Comparison of ENCODE assay signal across 8 cellular contexts in the genomic region with DNA sequence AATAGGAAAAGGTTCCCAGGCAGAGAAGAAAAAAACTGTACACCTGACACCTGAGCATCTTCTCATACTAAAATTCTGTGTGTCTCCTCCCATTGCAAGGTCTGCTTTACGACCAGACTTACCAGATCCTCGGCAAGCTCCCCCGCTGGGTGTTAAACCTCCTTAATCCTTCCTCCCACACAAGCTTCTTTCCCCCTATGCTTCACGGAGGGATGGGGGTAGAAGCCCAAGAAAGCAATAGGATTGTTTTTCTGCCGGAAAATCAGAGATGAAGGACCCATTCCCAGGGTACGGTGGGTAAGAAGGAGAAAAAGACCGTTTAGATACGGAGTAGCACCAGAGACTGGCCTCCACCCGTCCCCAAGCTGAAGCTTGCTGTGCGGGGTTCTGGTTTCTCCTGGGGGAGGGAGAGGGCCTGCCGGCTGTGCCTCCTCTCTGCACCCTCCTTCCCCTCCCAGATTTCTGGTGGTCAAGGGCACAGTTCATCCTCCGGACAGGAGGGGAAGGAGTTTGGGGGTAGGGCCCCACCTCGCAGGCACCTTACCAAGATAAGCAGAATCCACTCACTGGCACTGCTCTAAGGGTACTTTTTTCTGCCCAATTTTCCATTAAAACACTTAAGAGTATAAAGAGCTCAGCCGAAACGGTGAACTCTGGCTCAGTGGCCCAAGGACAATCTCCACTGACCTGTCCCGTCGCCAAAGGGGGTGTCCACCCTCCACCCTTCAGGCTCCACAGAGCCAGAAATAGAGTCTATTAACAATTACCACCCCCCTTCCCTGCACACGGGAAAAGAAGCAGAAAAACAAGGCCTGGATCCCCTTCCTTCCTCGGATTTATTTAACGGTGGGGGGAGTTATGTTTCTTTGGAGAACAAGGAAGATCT. TPM values are rescaled to one million over a fixed set of nuclear protein-coding genes. Genes with fewer than 3 reads are reported as not detected.
DNase-seq lines count a peak whose midpoint lies in the region; ATAC-seq, FAIRE-seq and TF ChIP-seq lines count a peak whose summit lies in the region.

No MANE protein-coding gene starts in this region.

- no peaks in the 10 kb centered on the region for H3K36me3 ChIP-seq in pancreas

- peaks cover 5 to 17% (median 13%) of the 10 kb centered on the region in 3 donors for H3K4me1 ChIP-seq in pancreas

- no peaks in the 10 kb centered on the region for H3K27me3 Mint-ChIP-seq in activated T-cell treated with anti-CD3 and anti-CD28 coated beads, Interleukin-2, amount 50 U/mL, for 4 hours (ENCODE audit: low read depth)

- peak overlapping the region; percentile 97 for H3K4me3 Mint-ChIP-seq in activated T-cell treated with anti-CD3 and anti-CD28 coated beads, Interleukin-2, amount 50 U/mL, for 4 hours

- peak overlapping the region; percentile 100 for H3K4me3 ChIP-seq in fibroblast of villous mesenchyme (ENCODE audit: low read depth, low read length)
- peak overlapping the region; percentile 65 to 98 (median 91) for H3K4me3 ChIP-seq in pancreas

- no peaks in the 10 kb centered on the region for H3K27me3 ChIP-seq in pancreas

- DNase-seq in DMS79 treated with DMSO at 0.1 percent for 48 hours (lab: John Stamatoyannopoulos, UW) (peak; percentile 30), DMS79 (lab: John Stamatoyannopoulos, UW) (no peak), NCI-H2107 treated with DMSO at 0.1 percent for 48 hours (lab: John Stamatoyannopoulos, UW; ENCODE audit: unreplicated experiment) (peak; percentile 73), fibroblast of villous mesenchyme (ENCODE audit: low read depth) (peak; percentile 44), pancreas (peak in 5 of 6 donors; percentile 29 to 61 (median 49))
- DNase-seq in activated T-cell treated with anti-CD3 and anti-CD28 coated beads, Interleukin-2, amount 50 U/mL, for 4 hours: no peak

- 0% methylated on average over 20 of the region's 20 CpGs for WGBS in pancreas, 2 donors

- H3K9me3 Mint-ChIP-seq in activated T-cell treated with anti-CD3 and anti-CD28 coated beads, Interleukin-2, amount 50 U/mL, for 4 hours: no peaks in the 10 kb centered on the region

- peak overlapping the region; percentile 96 to 100 (median 99) for H3K27ac ChIP-seq in pancreas

- H3K4me1 Mint-ChIP-seq in activated T-cell treated with anti-CD3 and anti-CD28 coated beads, Interleukin-2, amount 50 U/mL, for 4 hours (ENCODE audit: low read depth): peaks cover 22% of the 10 kb centered on the region

- no peak for FAIRE-seq in pancreas (lab: Jason Lieb, UNC)

- no peak for ATAC-seq in activated T-cell treated with anti-CD3 and anti-CD28 coated beads, Interleukin-2, amount 50 U/mL, for 4 hours
- ATAC-seq in pancreas: no peak
- no peak for ATAC-seq in GM18861 (IDR thresholded peaks at IDR 0.05; ENCODE audit: unreplicated experiment)
- ATAC-seq in HG02642 (IDR thresholded peaks at IDR 0.05; ENCODE audit: poor library complexity, unreplicated experiment): no peak

- TF ChIP-seq CTCF in fibroblast of villous mesenchyme (IDR thresholded peaks at IDR 0.05; ENCODE audit: insufficient read depth, low read depth, low read length): no peak
- no peak for TF ChIP-seq CTCF in pancreas (IDR thresholded peaks at IDR 0.05)

- H3K36me3 Mint-ChIP-seq in activated T-cell treated with anti-CD3 and anti-CD28 coated beads, Interleukin-2, amount 50 U/mL, for 4 hours (ENCODE audit: insufficient read depth): peaks cover 9% of the 10 kb centered on the region

- intact Hi-C loops in pancreas (cut with DNase I): loop anchor here in 1 of 3 donors (5.0 kb wide), 1 partner anchor 38 kb away; no protein-coding TSS in a partner anchor

- H3K9me3 ChIP-seq in pancreas: no peaks in the 10 kb centered on the region

RNA-seq across cellular contexts. Expression of a gene that starts 1.2 kb away (rescaled TPM):
- 10 to 100 TPM; 56.4 to 69.6 (median 61.0) TPM for total RNA-seq in activated T-cell treated with anti-CD3 and anti-CD28 coated beads, Interleukin-2, amount 50 U/mL, for 4 hours
- 23.2 and 35.4 TPM in 2 replicates for total RNA-seq in fibroblast of villous mesenchyme
- 10 to 100 TPM; 11.0 to 30.5 (median 19.9) TPM for total RNA-seq in pancreas
- polyA plus RNA-seq in pancreas: 10 to 100 TPM; 12.6 to 15.9 TPM

RNA-seq across cellular contexts. Expression of a gene that starts 23.1 kb away (rescaled TPM):
- total RNA-seq in activated T-cell treated with anti-CD3 and anti-CD28 coated beads, Interleukin-2, amount 50 U/mL, for 4 hours: 100 to 1,000 TPM; 138 to 164 (median 144) TPM
- total RNA-seq in fibroblast of villous mesenchyme (38.0 and 51.0 TPM in 2 replicates), pancreas (10 to 100 TPM in 5 of 6 donors, 1 to 10 TPM in 1; 8.8 to 18.6 (median 16.2) TPM)
- polyA plus RNA-seq in pancreas: 10 to 100 TPM; 22.1 to 29.7 TPM

RNA-seq across cellular contexts. Expression of a gene that starts 23.5 kb away (rescaled TPM):
- total RNA-seq in activated T-cell treated with anti-CD3 and anti-CD28 coated beads, Interleukin-2, amount 50 U/mL, for 4 hours: 100 to 1,000 TPM; 128 to 133 (median 130) TPM
- 50.6 and 69.1 TPM in 2 replicates for total RNA-seq in fibroblast of villous mesenchyme
- 10 to 100 TPM; 34.2 to 53.1 (median 40.8) TPM for total RNA-seq in pancreas
- polyA plus RNA-seq in pancreas: 10 to 100 TPM; 19.2 to 33.2 TPM

Comparison
In these comparisons a context has a peak if more than half of its experiments do, and no peak if none do; other contexts are left out.
1. DNase-seq: peak in DMS79 treated with DMSO at 0.1 percent for 48 hours (single experiment), NCI-H2107 treated with DMSO at 0.1 percent for 48 hours (single experiment), fibroblast of villous mesenchyme (single experiment) and pancreas (5 of 6); none in DMS79 (single experiment) and activated T-cell treated with anti-CD3 and anti-CD28 coated beads, Interleukin-2, amount 50 U/mL, for 4 hours (single experiment).